Comparison of ENCODE assay signal across 12 cellular contexts in genomic region chr1:4796161-4796998, GRCh38.
DNase-seq lines count a peak whose midpoint lies in the region; ATAC-seq and FAIRE-seq lines count a peak whose summit lies in the region.
"Had no signal": no experiment of that assay in that cellular context is flagged by ENCODE, and none has a peak within 500 bp of the region (broad histone marks: within the 10 kb centered on the region; RNA-seq: fewer than 3 reads in every experiment).

No MANE protein-coding gene starts in this region.

- peak overlapping the region in 1 of 2 donors; percentile 73 for H3K27ac Mint-ChIP-seq in stimulated activated naive CD8-positive, alpha-beta T cell treated with anti-CD3 and anti-CD28 coated beads, Interleukin-15, amount 100 ng/mL, for 72 hours

- no peaks in the 10 kb centered on the region for H3K9me3 Mint-ChIP-seq in stimulated activated naive CD8-positive, alpha-beta T cell treated with anti-CD3 and anti-CD28 coated beads, Interleukin-15, amount 100 ng/mL, for 72 hours

- H2AFZ ChIP-seq in Karpas-422 (ENCODE audit: low read length) = no peak overlapping the region

- H3K79me2 ChIP-seq in Karpas-422 (ENCODE audit: low read length) = no peaks in the 10 kb centered on the region

- H4K20me1 ChIP-seq in BLaER1 (peaks cover 9% of the 10 kb centered on the region; the same call in 1 of the 2 replicates), Karpas-422 (ENCODE audit: insufficient read depth, low read depth, low read length) (no peaks in the 10 kb centered on the region)

- FAIRE-seq in GM19239 (lab: Jason Lieb, UNC) = peak; percentile 91

- H3K9me3 ChIP-seq in BLaER1 (no peaks in the 10 kb centered on the region), Karpas-422 (ENCODE audit: low read length) (no peaks in the 10 kb centered on the region)

- H3K4me3 Mint-ChIP-seq in stimulated activated naive CD8-positive, alpha-beta T cell treated with anti-CD3 and anti-CD28 coated beads, Interleukin-15, amount 100 ng/mL, for 72 hours = no peak overlapping the region

- no peaks in the 10 kb centered on the region for H3K27me3 ChIP-seq in BLaER1
- no peaks in the 10 kb centered on the region for H3K27me3 ChIP-seq in Karpas-422 (ENCODE audit: low read length)
- H3K27me3 ChIP-seq: SJSA1 had no signal

- H3K4me3 ChIP-seq in BLaER1 (no peak overlapping the region), Karpas-422 (ENCODE audit: low read length) (peak overlapping the region; percentile 40; the same call in 1 of the 2 replicates)
- H3K4me3 ChIP-seq: lung, SJSA1, skin epidermis had no signal

- no peaks in the 10 kb centered on the region for H3K9me2 ChIP-seq in Karpas-422 (replicated peaks; ENCODE audit: insufficient read depth, low read length)

- H3K4me1 Mint-ChIP-seq in stimulated activated naive CD8-positive, alpha-beta T cell treated with anti-CD3 and anti-CD28 coated beads, Interleukin-15, amount 100 ng/mL, for 72 hours = peaks cover 5% of the 10 kb centered on the region

- peaks cover 16% of the 10 kb centered on the region for H3K27me3 Mint-ChIP-seq in stimulated activated naive CD8-positive, alpha-beta T cell treated with anti-CD3 and anti-CD28 coated beads, Interleukin-15, amount 100 ng/mL, for 72 hours

- DNase-seq in GM19239 (ENCODE audit: insufficient read length, low spot score) (peak; percentile 62), Karpas-422 (peak; percentile 84), OCI-M2 (lab: John Stamatoyannopoulos, UW; ENCODE audit: unreplicated experiment) (no peak), Kasumi-1 (lab: John Stamatoyannopoulos, UW) (no peak), inferior parietal cortex (ENCODE audit: extremely low spot score) (no peak)
- no peak for DNase-seq in stimulated activated naive CD8-positive, alpha-beta T cell treated with anti-CD3 and anti-CD28 coated beads, Interleukin-15, amount 100 ng/mL, for 72 hours
- DNase-seq: stimulated activated naive CD8-positive, alpha-beta T cell treated with anti-CD3 and anti-CD28 coated beads, Interleukin-15, Interleukin-2, amounts not matched to agents 100 U/mL and 50 U/mL, for 24 hours had no signal

- H3K4me2 ChIP-seq in BLaER1 (peak overlapping the region; percentile 80), Karpas-422 (ENCODE audit: low read depth, low read length, poor library complexity, severe bottlenecking) (peak overlapping the region; percentile 59)

- H3K36me3 ChIP-seq in BLaER1 = no peaks in the 10 kb centered on the region
- H3K36me3 ChIP-seq in Karpas-422 (ENCODE audit: insufficient read depth, low read length) = no peaks in the 10 kb centered on the region
- H3K36me3 ChIP-seq: SJSA1 had no signal

- H3K4me1 ChIP-seq in BLaER1 = peaks cover 31% of the 10 kb centered on the region
- H3K4me1 ChIP-seq in Karpas-422 (ENCODE audit: low read length) = peaks cover 31% of the 10 kb centered on the region
- H3K4me1 ChIP-seq: SJSA1 had no signal

- H3K9ac ChIP-seq in BLaER1 (no peak overlapping the region), Karpas-422 (ENCODE audit: low read length) (peak overlapping the region; percentile 61)

- H3K27ac ChIP-seq in BLaER1 (peak overlapping the region; percentile 11; the same call in 1 of the 2 replicates), Karpas-422 (ENCODE audit: low read length) (peak overlapping the region; percentile 87)
- H3K27ac ChIP-seq: SJSA1, skin epidermis had no signal

- ATAC-seq in HG02798 (IDR thresholded peaks at IDR 0.05; ENCODE audit: poor library complexity, unreplicated experiment) = peak; percentile 81
- ATAC-seq in stimulated activated naive CD8-positive, alpha-beta T cell treated with anti-CD3 and anti-CD28 coated beads, Interleukin-15, amount 100 ng/mL, for 72 hours = no peak
- ATAC-seq: stimulated activated naive CD8-positive, alpha-beta T cell treated with anti-CD3 and anti-CD28 coated beads, Interleukin-15, Interleukin-2, amounts not matched to agents 100 U/mL and 50 U/mL, for 24 hours had no signal

Comparison
In these comparisons a context has a peak if more than half of its experiments do, and no peak if none do; other contexts are left out.
1. DNase-seq: peak in GM19239 (single experiment) and Karpas-422 (single experiment); none in stimulated activated naive CD8-positive, alpha-beta T cell treated with anti-CD3 and anti-CD28 coated beads, Interleukin-15, amount 100 ng/mL, for 72 hours (0 of 2), OCI-M2 (single experiment), Kasumi-1 (0 of 2) and inferior parietal cortex (single experiment).